9 cellular contexts compared by ENCODE assay signal in the genomic region with DNA sequence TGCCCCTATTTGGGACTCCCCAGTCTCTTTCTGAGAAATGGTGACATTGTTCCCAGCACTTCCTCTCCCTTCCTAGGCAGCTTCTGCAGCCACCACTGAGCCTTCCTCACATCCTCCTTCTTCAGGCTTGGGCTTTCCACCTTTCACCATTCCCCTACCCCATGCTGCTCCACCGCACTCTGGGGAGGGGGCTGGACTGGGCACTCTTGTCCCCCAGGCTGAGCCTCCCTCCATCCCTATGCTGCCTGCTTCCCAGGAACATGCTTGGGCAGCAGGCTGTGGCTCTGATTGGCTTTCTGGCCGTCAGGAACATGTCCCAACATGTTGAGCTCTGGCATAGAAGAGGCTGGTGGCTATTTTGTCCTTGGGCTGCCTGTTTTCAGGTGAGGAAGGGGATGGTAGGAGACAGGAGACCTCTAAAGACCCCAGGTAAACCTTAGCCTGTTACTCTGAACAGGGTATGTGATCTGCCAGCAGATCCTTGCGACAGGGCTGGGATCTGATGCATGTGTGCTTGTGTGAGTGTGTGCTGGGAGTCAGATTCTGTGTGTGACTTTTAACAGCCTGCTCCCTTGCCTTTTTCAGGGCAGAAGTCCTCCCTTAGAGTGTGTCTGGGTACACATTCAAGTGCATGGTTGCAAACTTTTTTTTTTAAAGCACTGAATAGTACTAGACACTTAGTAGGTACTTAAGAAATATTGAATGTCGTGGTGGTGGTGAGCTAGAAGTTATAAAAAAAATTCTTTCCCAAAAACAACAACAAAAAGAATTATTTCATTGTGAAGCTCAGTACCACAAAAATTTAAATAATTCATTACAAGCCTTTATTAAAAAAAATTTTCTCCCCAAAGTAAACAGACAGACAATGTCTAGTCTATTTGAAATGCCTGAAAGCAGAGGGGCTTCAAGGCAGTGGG. TPM values are rescaled to one million over a fixed set of nuclear protein-coding genes. Genes with fewer than 3 reads are reported as not detected.
DNase-seq lines count a peak whose midpoint lies in the region; ATAC-seq and TF ChIP-seq lines count a peak whose summit lies in the region.
"Had no signal": no experiment of that assay in that cellular context is flagged by ENCODE, and none has a peak within 500 bp of the region (broad histone marks: within the 10 kb centered on the region; RNA-seq: fewer than 3 reads in every experiment).

No MANE protein-coding gene starts in this region.

- no peak overlapping the region for H3K9ac ChIP-seq in Karpas-422 (ENCODE audit: low read length)

- no peaks in the 10 kb centered on the region for H3K9me3 ChIP-seq in right atrium auricular region
- no peaks in the 10 kb centered on the region for H3K9me3 ChIP-seq in right cardiac atrium (ENCODE audit: control insufficient read depth, low read length)
- H3K9me3 ChIP-seq in Karpas-422 (ENCODE audit: low read length): no peaks in the 10 kb centered on the region
- H3K9me3 ChIP-seq: HAP-1 had no signal

- no peak overlapping the region for H2AFZ ChIP-seq in Karpas-422 (ENCODE audit: low read length)

- H3K4me2 ChIP-seq in Karpas-422 (ENCODE audit: low read depth, low read length, poor library complexity, severe bottlenecking): no peak overlapping the region

- H3K36me3 Mint-ChIP-seq in WTC11: no peaks in the 10 kb centered on the region; the same call in 1 of the 2 replicates

- H3K27ac ChIP-seq in right atrium auricular region (peak overlapping the region; percentile 99), right cardiac atrium (ENCODE audit: low read length) (no peak overlapping the region), urinary bladder (ENCODE audit: low read depth) (peak overlapping the region; percentile 69), Karpas-422 (ENCODE audit: low read length) (no peak overlapping the region)

- H3K4me3 Mint-ChIP-seq in WTC11: peak overlapping the region; percentile 92

- H3K4me1 ChIP-seq in right atrium auricular region (peaks cover 0 to 26% of the 10 kb centered on the region in 2 donors), right cardiac atrium (ENCODE audit: control insufficient read depth, insufficient read depth, low read length) (no peaks in the 10 kb centered on the region), urinary bladder (ENCODE audit: insufficient read depth) (no peaks in the 10 kb centered on the region), Karpas-422 (ENCODE audit: low read length) (peaks cover 30% of the 10 kb centered on the region)

- DNase-seq in right atrium auricular region (ENCODE audit: low spot score) (no peak), right cardiac atrium (no peak), WTC11 (ENCODE audit: low spot score) (no peak), islet precursor cell (peak; percentile 87), Karpas-422 (no peak), NCI-H1436 treated with DMSO at 0.1 percent for 48 hours (lab: John Stamatoyannopoulos, UW) (no peak)

- H3K79me2 ChIP-seq in Karpas-422 (ENCODE audit: low read length): no peaks in the 10 kb centered on the region

- H3K4me1 Mint-ChIP-seq in WTC11: peaks cover 41% of the 10 kb centered on the region

- H3K4me3 ChIP-seq in right atrium auricular region (no peak overlapping the region), right cardiac atrium (ENCODE audit: low read length) (no peak overlapping the region), urinary bladder (ENCODE audit: low read depth, low read length) (no peak overlapping the region), Karpas-422 (ENCODE audit: low read length) (no peak overlapping the region)
- H3K4me3 ChIP-seq: HAP-1 had no signal

- H3K9me3 Mint-ChIP-seq in WTC11: no peaks in the 10 kb centered on the region

- intact Hi-C loops in right cardiac atrium (cut with DNase I): no loop called here

- CTCF ChIA-PET in WTC11 (lab: Charles Lee): interaction anchor here (0.7 to 2.2 kb wide), 4 partner anchors 21 to 83 kb away, joined by 4 to 6 read pairs (median 4); no protein-coding TSS in a partner anchor

- no peaks in the 10 kb centered on the region for H3K9me2 ChIP-seq in Karpas-422 (replicated peaks; ENCODE audit: insufficient read depth, low read length)

- POLR2A ChIA-PET in WTC11 (lab: Charles Lee): interaction anchor here (0.7 to 1.4 kb wide), 2 partner anchors 8 to 9 kb away, joined by 3 to 4 read pairs; no protein-coding TSS in a partner anchor

- TF ChIP-seq CTCF in right atrium auricular region (IDR thresholded peaks at IDR 0.05): no peak
- no peak for TF ChIP-seq CTCF in WTC11 (IDR thresholded peaks at IDR 0.05)

- no peaks in the 10 kb centered on the region for H3K36me3 ChIP-seq in right atrium auricular region
- no peaks in the 10 kb centered on the region for H3K36me3 ChIP-seq in urinary bladder (ENCODE audit: insufficient read depth)
- H3K36me3 ChIP-seq in Karpas-422 (ENCODE audit: insufficient read depth, low read length): no peaks in the 10 kb centered on the region
- H3K36me3 ChIP-seq: HAP-1 had no signal

- peaks cover 35% of the 10 kb centered on the region for H3K27me3 Mint-ChIP-seq in WTC11 (ENCODE audit: low read depth)

- ATAC-seq in right cardiac atrium (no peak), WTC11 (no peak), GM19023 (IDR thresholded peaks at IDR 0.05; ENCODE audit: unreplicated experiment) (no peak)

- H3K27me3 ChIP-seq in right atrium auricular region (no peaks in the 10 kb centered on the region), right cardiac atrium (ENCODE audit: control insufficient read depth, insufficient read depth) (no peaks in the 10 kb centered on the region), Karpas-422 (ENCODE audit: low read length) (no peaks in the 10 kb centered on the region)

- H3K27ac Mint-ChIP-seq in WTC11: peak overlapping the region; percentile 82

- H4K20me1 ChIP-seq in Karpas-422 (ENCODE audit: insufficient read depth, low read depth, low read length): 0 out of 2 replicates have a peak, but pooled peaks cover 7% of the 10 kb centered on the region

- 70% methylated on average over 4 of the region's 4 CpGs for WGBS in right cardiac atrium
- WGBS in urinary bladder: 72% methylated on average over 4 of the region's 4 CpGs

TF ChIP-seq in WTC11, 78 proteins besides CTCF, POLR2A, EP300 and RAD21:
- TF ChIP-seq TP53 (CRISPR knock-in tag; IDR thresholded peaks at IDR 0.05) (peak; percentile 95), SP1 (CRISPR knock-in tag; conservative IDR thresholded peaks at IDR 0.05) (no peak), GABPB1 (CRISPR knock-in tag; IDR thresholded peaks at IDR 0.05) (peak; percentile 68)
TF ChIP-seq in WTC11: peak in this region for 2.

RNA-seq across cellular contexts. Expression of gene CDKN1A, which starts 2.1 kb away (rescaled TPM):
- total RNA-seq in right atrium auricular region (100 to 1,000 TPM in 1 of 2 donors, 10 to 100 TPM in 1; 63.8 to 128 TPM), right cardiac atrium (10 to 100 TPM; 38.5 to 68.6 (median 52.9) TPM), WTC11 (2021) (35.9 to 75.1 TPM (median 38.1 TPM) in 3 replicates), urinary bladder (27.4 TPM)
- polyA plus RNA-seq in right cardiac atrium (59.8 TPM), urinary bladder (127 TPM)
- 4.5 and 6.8 TPM in 2 replicates for total RNA-seq in Karpas-422 (2014; rRNA removed; shearing (Covaris generic); ENCODE audit: low replicate concordance)

RNA-seq across cellular contexts. Expression of gene RAB44, which starts 21.2 kb away (rescaled TPM):
- under 1 TPM in 1 of 2 donors, not detected in 1; 0.12 TPM for total RNA-seq in right atrium auricular region
- total RNA-seq in right cardiac atrium: under 1 TPM in 2 of 4 donors, not detected in 2; 0.06 TPM
- not detected for polyA plus RNA-seq in right cardiac atrium
- 0.07 to 0.11 TPM in 2 of 3 replicates, not detected in the other for total RNA-seq in WTC11 (2021)
- total RNA-seq in urinary bladder: 0.26 TPM
- 0.68 TPM for polyA plus RNA-seq in urinary bladder
- total RNA-seq in Karpas-422 (2014; rRNA removed; shearing (Covaris generic); ENCODE audit: low replicate concordance): not detected in 2 replicates

Comparison
In these comparisons a context has a peak if more than half of its experiments do, and no peak if none do; other contexts are left out.
1. H3K27ac ChIP-seq: peak in right atrium auricular region (2 of 2) and urinary bladder (single experiment); none in right cardiac atrium (single experiment) and Karpas-422 (single experiment).